In the genomic region with DNA sequence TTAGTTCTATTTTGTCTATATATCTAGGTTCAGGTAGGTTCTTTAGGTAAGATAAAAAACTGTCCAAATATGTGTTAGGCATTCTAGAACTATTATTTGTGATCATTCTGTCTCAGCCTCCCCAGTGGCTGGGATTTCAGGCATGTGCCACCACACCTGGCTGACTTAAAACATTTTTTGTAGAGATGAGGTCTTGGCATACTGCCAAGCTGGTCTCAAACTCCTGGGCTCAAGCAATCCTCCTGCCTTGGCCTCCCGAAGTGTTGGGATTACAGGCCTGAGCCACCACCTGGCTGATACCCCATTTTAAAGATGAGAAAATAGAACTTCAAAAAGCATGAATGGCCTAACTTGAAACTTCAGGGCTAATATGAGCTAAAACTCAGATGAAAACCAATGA, we compare ENCODE assay signal across 10 cellular contexts. TPM values are rescaled to one million over a fixed set of nuclear protein-coding genes. Genes with fewer than 3 reads are reported as not detected.
"Had no signal": no experiment of that assay in that cellular context is flagged by ENCODE, and none has a peak within 500 bp of the region (broad histone marks: within the 10 kb centered on the region; RNA-seq: fewer than 3 reads in every experiment).

No MANE protein-coding gene starts in this region.

- ATAC-seq: HCT116 had no signal

- DNase-seq: GM23248, GOT3, H7, HFFc6, IMR-90 had no signal

- H2AFZ ChIP-seq: GM23248 had no signal

- H3K9ac ChIP-seq: GM23248 had no signal

- H3K4me3 ChIP-seq: GM23248, HAP-1 had no signal

- H3K9me3 ChIP-seq: HAP-1 had no signal

- H3K4me1 ChIP-seq: HAP-1 had no signal

- H3K27ac ChIP-seq: GM23248, HL-60 had no signal

RNA-seq across cellular contexts. Expression of gene LHFPL5, which starts 33.9 kb away (rescaled TPM):
- total RNA-seq: GM23248, H4, H7, HFFc6, HT1080, IMR-90 had no signal
- polyA plus RNA-seq: GM23248, IMR-90 had no signal

RNA-seq across cellular contexts. Expression of gene CLPS, which starts 41.9 kb away (rescaled TPM):
- total RNA-seq: GM23248, H4, H7, HFFc6, HT1080, IMR-90 had no signal
- polyA plus RNA-seq: GM23248, IMR-90 had no signal

RNA-seq across cellular contexts. Expression of gene CLPSL1, which starts 58.2 kb away (rescaled TPM):
- total RNA-seq: GM23248, H4, H7, HFFc6, HT1080, IMR-90 had no signal
- polyA plus RNA-seq: GM23248, IMR-90 had no signal
